8 cellular contexts compared by ENCODE assay signal in the genomic region with DNA sequence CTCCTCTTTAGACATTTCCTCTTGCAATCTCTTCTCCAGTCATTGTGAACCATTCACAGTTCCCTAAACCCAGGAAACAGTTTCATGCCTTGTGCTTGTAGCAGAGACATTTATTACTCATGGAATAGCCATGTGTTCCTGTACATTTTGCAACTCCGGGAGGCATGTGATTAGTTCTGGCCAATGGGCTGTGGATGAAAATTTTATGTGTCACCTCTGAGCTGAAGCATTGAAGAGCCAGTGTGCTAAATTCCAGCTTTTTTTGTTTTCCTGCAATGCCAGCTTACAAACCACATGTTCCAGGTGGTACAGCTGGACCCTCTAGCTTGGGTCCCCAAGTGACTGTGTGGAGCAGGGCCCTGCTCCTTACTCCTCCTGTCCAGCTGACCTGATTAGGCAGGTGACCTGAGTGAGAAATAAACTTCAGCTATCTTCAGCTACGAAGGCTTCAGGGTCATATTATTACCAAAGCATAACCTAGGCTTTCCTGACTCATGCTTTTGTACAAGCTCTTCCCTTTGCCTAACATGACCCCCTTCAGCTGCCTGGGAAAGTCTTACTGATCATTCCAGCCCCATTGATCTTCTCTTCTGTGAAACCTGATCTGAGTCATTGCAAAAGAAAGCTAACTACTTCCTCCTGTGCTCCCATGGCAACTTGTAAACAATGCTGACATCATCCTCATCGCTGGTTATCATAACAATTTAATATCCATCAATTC.
A peak's percentile ranks its signal among the peaks of the same experiment; 100 is the strongest.
DNase-seq lines count a peak whose midpoint lies in the region; ATAC-seq, FAIRE-seq and TF ChIP-seq lines count a peak whose summit lies in the region.

No MANE protein-coding gene starts in this region.

- ATAC-seq in GM21528 (IDR thresholded peaks at IDR 0.05; ENCODE audit: low FRiP score, unreplicated experiment): peak; percentile 86
- ATAC-seq in K562: peak; percentile 48; the same call in 2 of the 3 replicates
- peak; percentile 85 for ATAC-seq in stimulated activated naive CD8-positive, alpha-beta T cell treated with anti-CD3 and anti-CD28 coated beads, Interleukin-15, Interleukin-2, amounts not matched to agents 100 U/mL and 50 U/mL, for 24 hours

- no peak for TF ChIP-seq POLR2A in K562 (conservative IDR thresholded peaks at IDR 0.05)

- CTCF ChIA-PET in K562 (lab: Yijun Ruan, JAX; ENCODE audit: low intra/inter-chr PET ratio): no interaction called here

- no peak for TF ChIP-seq CTCF in K562 (IDR thresholded peaks at IDR 0.05 in 2 of 3, conservative IDR thresholded peaks at IDR 0.05 in 1 of 3; ENCODE audit: insufficient read depth in 2 of 3, low read depth in 1 of 3, low read length in 3 of 3)
- TF ChIP-seq CTCF in WERI-Rb-1 (IDR thresholded peaks at IDR 0.05; ENCODE audit: low read depth, low read length): no peak

- no peak overlapping the region for H2AFZ ChIP-seq in K562 (ENCODE audit: low read depth, low read length)

- peaks cover 0 to 4% of the 10 kb centered on the region in 2 experiments; a peak in 1 of 5 replicates for H3K27me3 ChIP-seq in K562 (ENCODE audit: control insufficient read depth in 2 of 2, insufficient read depth in 2 of 2, low read length in 2 of 2)
- H3K27me3 ChIP-seq in WERI-Rb-1 (ENCODE audit: insufficient read depth, low read depth, severe bottlenecking): no peaks in the 10 kb centered on the region

- POLR2A ChIA-PET in K562 (lab: Yijun Ruan, JAX): interaction anchor here (0.6 to 1.0 kb wide), 5 partner anchors 8 to 1842 kb away, joined by 3 to 5 read pairs (median 3); no protein-coding TSS in a partner anchor

- BruUV-seq in K562 (replicated peaks; lab: Mats Ljungman, UMichigan): no TSS peak

- peaks cover 2% of the 10 kb centered on the region; the same call in 1 of the 2 replicates for H3K9me3 ChIP-seq in K562 (replicated peaks; ENCODE audit: control insufficient read depth, insufficient read depth, low read depth, low read length)
- H3K9me3 ChIP-seq in WERI-Rb-1 (ENCODE audit: severe bottlenecking): peaks cover 7% of the 10 kb centered on the region

- WGBS in K562 (ENCODE audit: insufficient coverage, low coverage, missing lambda C conversion rate): 11% methylated on average over 3 of the region's 3 CpGs

- TF ChIP-seq RAD21 in K562 (CRISPR knock-in tag; conservative IDR thresholded peaks at IDR 0.05 in 1 of 2, IDR thresholded peaks at IDR 0.05 in 1 of 2): no peak

- peaks cover 0 to 9% of the 10 kb centered on the region in 2 experiments; a peak in 2 of 5 replicates for H3K4me1 ChIP-seq in K562 (replicated peaks in 1 of 2; ENCODE audit: control insufficient read depth in 2 of 2, insufficient read depth in 2 of 2, low read length in 2 of 2)

- no peaks in the 10 kb centered on the region for H3K9me1 ChIP-seq in K562 (ENCODE audit: control insufficient read depth, insufficient read depth, low read length)

- H3K79me2 ChIP-seq in K562 (ENCODE audit: control insufficient read depth, insufficient read depth, low read length): no peaks in the 10 kb centered on the region

- in situ Hi-C loops in K562 (cut with MboI): no loop called here

- no peak overlapping the region for H3K27ac ChIP-seq in K562 (ENCODE audit: extremely low read depth, low read depth, low read length)
- H3K27ac ChIP-seq in WERI-Rb-1: no peak overlapping the region

- FAIRE-seq in K562 (lab: Jason Lieb, UNC): peak; percentile 37

- no peaks in the 10 kb centered on the region for H3K36me3 ChIP-seq in K562 (ENCODE audit: control insufficient read depth, insufficient read depth, low read length)
- H3K36me3 ChIP-seq in WERI-Rb-1: no peaks in the 10 kb centered on the region

- H3K4me2 ChIP-seq in K562 (ENCODE audit: insufficient read depth, low read length): no peak overlapping the region

- DNase-seq in ELF-1 (ENCODE audit: low read depth, low spot score): peak; percentile 36
- peak; percentile 96 for DNase-seq in HS-5 (ENCODE audit: low read depth)
- peak; percentile 76 for DNase-seq in SIG-M5 treated with dmso at 0.1 percent for 504 hours (lab: John Stamatoyannopoulos, UW; ENCODE audit: unreplicated experiment)
- peak in 2 of 4 experiments; percentile 18 to 23 for DNase-seq in K562 (ENCODE audit: extremely low read depth in 1 of 4, low spot score in 3 of 4)
- peak; percentile 97 for DNase-seq in kidney glomerular epithelial cell (lab: John Stamatoyannopoulos, UW)
- DNase-seq in stimulated activated naive CD8-positive, alpha-beta T cell treated with anti-CD3 and anti-CD28 coated beads, Interleukin-15, Interleukin-2, amounts not matched to agents 100 U/mL and 50 U/mL, for 24 hours: peak; percentile 42
- DNase-seq in WERI-Rb-1: no peak

- H3K4me3 ChIP-seq in K562: no peak overlapping the region
- H3K4me3 ChIP-seq in WERI-Rb-1 (ENCODE audit: low read depth, low read length): no peak overlapping the region

- H3K9ac ChIP-seq in K562 (ENCODE audit: insufficient read depth in 1 of 2, low read depth in 2 of 2, low read length in 2 of 2): no peak overlapping the region

- no peaks in the 10 kb centered on the region for H4K20me1 ChIP-seq in K562 (replicated peaks; ENCODE audit: control insufficient read depth, insufficient read depth, low read length)

- intact Hi-C loops in K562 (cut with micrococcal nuclease): loop anchor here (10.0 kb wide), 1 partner anchor 356 kb away; no protein-coding TSS in a partner anchor

- TF ChIP-seq EP300 in K562 (IDR thresholded peaks at IDR 0.05; ENCODE audit: low read length): no peak

TF ChIP-seq in K562, 482 proteins besides CTCF, POLR2A, EP300 and RAD21 (continues in another document):
- TF ChIP-seq MAFG (tag; conservative IDR thresholded peaks at IDR 0.05) (peak; percentile 42; the same call in 1 of the 2 replicates), ARID1B (IDR thresholded peaks at IDR 0.05) (0 out of 2 replicates have a peak, but pooled peaks have one; percentile 9), ZNF76 (CRISPR knock-in tag; IDR thresholded peaks at IDR 0.05; ENCODE audit: borderline replicate concordance) (no peak), ESRRB (CRISPR knock-in tag; IDR thresholded peaks at IDR 0.05; ENCODE audit: borderline replicate concordance) (no peak), ELF1 (tag; IDR thresholded peaks at IDR 0.05) (peak; percentile 54; the same call in 1 of the 2 replicates), NR2C2 (CRISPR knock-in tag; IDR thresholded peaks at IDR 0.05) (0 out of 2 replicates have a peak, but pooled peaks have one; percentile 54), NR2C2 (tag; IDR thresholded peaks at IDR 0.05) (peak; percentile 42; the same call in 1 of the 2 replicates), ATF1 (CRISPR knock-in tag; IDR thresholded peaks at IDR 0.05) (no peak), ATF1 (tag; IDR thresholded peaks at IDR 0.05) (peak; percentile 47), RFX1 (IDR thresholded peaks at IDR 0.05) (peak; percentile 88), NFYB (IDR thresholded peaks at IDR 0.05; ENCODE audit: extremely low read depth, insufficient read length) (peak; percentile 65), NFE2 (IDR thresholded peaks at IDR 0.05; ENCODE audit: low read depth) (peak; percentile 40)
- TF ChIP-seq, protein P1, sequence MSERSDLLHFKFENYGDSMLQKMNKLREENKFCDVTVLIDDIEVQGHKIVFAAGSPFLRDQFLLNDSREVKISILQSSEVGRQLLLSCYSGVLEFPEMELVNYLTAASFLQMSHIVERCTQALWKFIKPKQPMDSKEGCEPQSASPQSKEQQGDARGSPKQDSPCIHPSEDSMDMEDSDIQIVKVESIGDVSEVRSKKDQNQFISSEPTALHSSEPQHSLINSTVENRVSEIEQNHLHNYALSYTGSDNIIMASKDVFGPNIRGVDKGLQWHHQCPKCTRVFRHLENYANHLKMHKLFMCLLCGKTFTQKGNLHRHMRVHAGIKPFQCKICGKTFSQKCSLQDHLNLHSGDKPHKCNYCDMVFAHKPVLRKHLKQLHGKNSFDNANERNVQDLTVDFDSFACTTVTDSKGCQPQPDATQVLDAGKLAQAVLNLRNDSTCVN (CRISPR knock-in tag; IDR thresholded peaks at IDR 0.05): no peak
- TF ChIP-seq, protein P2, sequence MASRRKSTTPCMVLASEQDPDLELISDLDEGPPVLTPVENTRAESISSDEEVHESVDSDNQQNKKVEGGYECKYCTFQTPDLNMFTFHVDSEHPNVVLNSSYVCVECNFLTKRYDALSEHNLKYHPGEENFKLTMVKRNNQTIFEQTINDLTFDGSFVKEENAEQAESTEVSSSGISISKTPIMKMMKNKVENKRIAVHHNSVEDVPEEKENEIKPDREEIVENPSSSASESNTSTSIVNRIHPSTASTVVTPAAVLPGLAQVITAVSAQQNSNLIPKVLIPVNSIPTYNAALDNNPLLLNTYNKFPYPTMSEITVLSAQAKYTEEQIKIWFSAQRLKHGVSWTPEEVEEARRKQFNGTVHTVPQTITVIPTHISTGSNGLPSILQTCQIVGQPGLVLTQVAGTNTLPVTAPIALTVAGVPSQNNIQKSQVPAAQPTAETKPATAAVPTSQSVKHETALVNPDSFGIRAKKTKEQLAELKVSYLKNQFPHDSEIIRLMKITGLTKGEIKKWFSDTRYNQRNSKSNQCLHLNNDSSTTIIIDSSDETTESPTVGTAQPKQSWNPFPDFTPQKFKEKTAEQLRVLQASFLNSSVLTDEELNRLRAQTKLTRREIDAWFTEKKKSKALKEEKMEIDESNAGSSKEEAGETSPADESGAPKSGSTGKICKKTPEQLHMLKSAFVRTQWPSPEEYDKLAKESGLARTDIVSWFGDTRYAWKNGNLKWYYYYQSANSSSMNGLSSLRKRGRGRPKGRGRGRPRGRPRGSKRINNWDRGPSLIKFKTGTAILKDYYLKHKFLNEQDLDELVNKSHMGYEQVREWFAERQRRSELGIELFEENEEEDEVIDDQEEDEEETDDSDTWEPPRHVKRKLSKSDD (conservative IDR thresholded peaks at IDR 0.05; ENCODE audit: low read length): no peak
- TF ChIP-seq, protein P3, sequence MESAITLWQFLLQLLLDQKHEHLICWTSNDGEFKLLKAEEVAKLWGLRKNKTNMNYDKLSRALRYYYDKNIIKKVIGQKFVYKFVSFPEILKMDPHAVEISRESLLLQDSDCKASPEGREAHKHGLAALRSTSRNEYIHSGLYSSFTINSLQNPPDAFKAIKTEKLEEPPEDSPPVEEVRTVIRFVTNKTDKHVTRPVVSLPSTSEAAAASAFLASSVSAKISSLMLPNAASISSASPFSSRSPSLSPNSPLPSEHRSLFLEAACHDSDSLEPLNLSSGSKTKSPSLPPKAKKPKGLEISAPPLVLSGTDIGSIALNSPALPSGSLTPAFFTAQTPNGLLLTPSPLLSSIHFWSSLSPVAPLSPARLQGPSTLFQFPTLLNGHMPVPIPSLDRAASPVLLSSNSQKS (CRISPR knock-in tag; IDR thresholded peaks at IDR 0.05): no peak
